22 cellular contexts compared by ENCODE assay signal in the genomic region with DNA sequence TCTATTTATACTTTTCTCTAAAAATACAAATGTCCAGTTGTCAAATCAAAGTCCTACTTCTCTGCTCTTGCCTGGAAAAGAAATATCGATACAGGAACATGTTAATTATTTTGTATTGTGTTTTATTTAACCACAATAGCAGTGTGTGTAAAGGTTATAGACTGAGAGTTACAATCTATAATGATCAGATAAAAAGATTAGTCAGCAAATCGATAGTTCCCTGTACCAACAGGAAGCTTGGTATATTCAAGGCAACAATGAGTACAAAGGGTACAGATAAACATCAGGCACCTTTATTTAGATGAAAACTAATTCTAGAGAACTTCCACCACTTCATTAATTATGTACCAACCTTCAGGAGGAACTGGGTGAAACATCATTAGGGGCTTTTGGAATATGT.
"Had no signal": no experiment of that assay in that cellular context is flagged by ENCODE, and none has a peak within 500 bp of the region (broad histone marks: within the 10 kb centered on the region; RNA-seq: fewer than 3 reads in every experiment).

No MANE protein-coding gene starts in this region.

- H3K4me3 Mint-ChIP-seq: effector memory CD8-positive, alpha-beta T cell; naive thymus-derived CD4-positive, alpha-beta T cell; nephron progenitor cell; stimulated activated effector memory CD8-positive, alpha-beta T cell treated with anti-CD3 and anti-CD28 coated beads, Interleukin-12 subunit alpha, Interleukin-12 subunit beta, amount 100 ng/mL, for 72 hours had no signal

- ATAC-seq: effector memory CD8-positive, alpha-beta T cell; gastroesophageal sphincter; left lobe of liver; naive thymus-derived CD4-positive, alpha-beta T cell; pancreas; right cardiac atrium; stimulated activated effector memory CD8-positive, alpha-beta T cell treated with anti-CD3 and anti-CD28 coated beads, Interleukin-12 subunit alpha, Interleukin-12 subunit beta, amount 100 ng/mL, for 72 hours; stimulated activated naive CD8-positive, alpha-beta T cell treated with anti-CD3 and anti-CD28 coated beads, Interleukin-15, Interleukin-2, amounts not matched to agents 100 U/mL and 50 U/mL, for 24 hours; upper lobe of right lung had no signal

- H3K36me3 Mint-ChIP-seq: naive thymus-derived CD4-positive, alpha-beta T cell; stimulated activated effector memory CD8-positive, alpha-beta T cell treated with anti-CD3 and anti-CD28 coated beads, Interleukin-12 subunit alpha, Interleukin-12 subunit beta, amount 100 ng/mL, for 72 hours had no signal

- H3K27ac ChIP-seq: esophagus squamous epithelium, gastroesophageal sphincter, pancreas, testis, tibial nerve, upper lobe of right lung, vagina had no signal

- H3K27me3 Mint-ChIP-seq: effector memory CD8-positive, alpha-beta T cell; progenitor cell of endocrine pancreas had no signal

- H3K9me3 ChIP-seq: esophagus squamous epithelium, gastroesophageal sphincter, pancreas, testis, tibial nerve, upper lobe of right lung, vagina had no signal

- H3K4me3 ChIP-seq: esophagus squamous epithelium, gastroesophageal sphincter, pancreas, smooth muscle cell, testis, tibial nerve, upper lobe of right lung, vagina had no signal

- H3K9me3 Mint-ChIP-seq: nephron progenitor cell had no signal

- DNase-seq: effector memory CD8-positive, alpha-beta T cell; esophagus squamous epithelium; foreskin fibroblast; islet precursor cell; mammary epithelial cell; naive thymus-derived CD4-positive, alpha-beta T cell; nephron progenitor cell; nucleus accumbens; pancreas; right cardiac atrium; stimulated activated CD4-positive, alpha-beta T cell treated with anti-CD3 and anti-CD28 coated beads, Interleukin-4, amount 100 ng/mL, for 1 hour; stimulated activated CD8-positive, alpha-beta memory T cell treated with anti-CD3 and anti-CD28 coated beads, Interleukin-4, amount 100 ng/mL, for 48 hours; stimulated activated naive CD8-positive, alpha-beta T cell treated with anti-CD3 and anti-CD28 coated beads, Interleukin-15, Interleukin-2, amounts not matched to agents 100 U/mL and 50 U/mL, for 24 hours; testis; upper lobe of right lung had no signal

- H3K4me1 Mint-ChIP-seq: nephron progenitor cell; stimulated activated effector memory CD8-positive, alpha-beta T cell treated with anti-CD3 and anti-CD28 coated beads, Interleukin-12 subunit alpha, Interleukin-12 subunit beta, amount 100 ng/mL, for 72 hours had no signal

- H3K27ac Mint-ChIP-seq: effector memory CD8-positive, alpha-beta T cell; naive thymus-derived CD4-positive, alpha-beta T cell; nephron progenitor cell; progenitor cell of endocrine pancreas; stimulated activated effector memory CD8-positive, alpha-beta T cell treated with anti-CD3 and anti-CD28 coated beads, Interleukin-12 subunit alpha, Interleukin-12 subunit beta, amount 100 ng/mL, for 72 hours had no signal

- H3K36me3 ChIP-seq: esophagus squamous epithelium, gastroesophageal sphincter, pancreas, tibial nerve, upper lobe of right lung, vagina had no signal

- H3K4me1 ChIP-seq: gastroesophageal sphincter, pancreas, testis, tibial nerve, upper lobe of right lung, vagina had no signal

- H3K27me3 ChIP-seq: esophagus squamous epithelium, gastroesophageal sphincter, pancreas, testis, tibial nerve, upper lobe of right lung, vagina had no signal

- H3K4me2 ChIP-seq: smooth muscle cell had no signal
